Comparison of ENCODE assay signal across 8 cellular contexts in genomic region chr11:67464411-67465189, GRCh38. TPM values are rescaled to one million over a fixed set of nuclear protein-coding genes. Genes with fewer than 3 reads are reported as not detected.
DNase-seq lines count a peak whose midpoint lies in the region; ATAC-seq, FAIRE-seq and TF ChIP-seq lines count a peak whose summit lies in the region.

No MANE protein-coding gene starts in this region.

- DNase-seq in 8988T = peak; percentile 96
- DNase-seq in NK-92 (lab: John Stamatoyannopoulos, UW; ENCODE audit: unreplicated experiment) = peak; percentile 67
- peak; percentile 87 for DNase-seq in activated CD8-positive, alpha-beta memory T cell treated with anti-CD3 and anti-CD28 coated beads, Interleukin-2, amount 50 U/mL, for 1 hour (ENCODE audit: extremely low read depth)
- DNase-seq in endothelial cell of umbilical vein (ENCODE audit: low read depth, low spot score) = peak; percentile 74
- DNase-seq in midbrain (lab: John Stamatoyannopoulos, UW) = peak; percentile 73
- DNase-seq in stimulated activated CD8-positive, alpha-beta memory T cell treated with anti-CD3 and anti-CD28 coated beads, Interleukin-15, amount 100 ng/mL, for 4 hours (ENCODE audit: low read depth in 2 of 2) = peak; percentile 76 to 78

- no peaks in the 10 kb centered on the region for H3K27me3 ChIP-seq in endothelial cell of umbilical vein (ENCODE audit: control insufficient read depth in 2 of 2, insufficient read depth in 2 of 2, low read length in 2 of 2)

- peak overlapping the region; percentile 82 for H2AFZ ChIP-seq in endothelial cell of umbilical vein (ENCODE audit: low read depth, low read length)

- no peaks in the 10 kb centered on the region for H4K20me1 ChIP-seq in endothelial cell of umbilical vein (replicated peaks; ENCODE audit: control insufficient read depth, extremely low read depth, insufficient read depth, low read length)

- H3K36me3 ChIP-seq in endothelial cell of umbilical vein (ENCODE audit: control insufficient read depth in 2 of 2, extremely low read depth in 1 of 2, insufficient read depth in 2 of 2, low read length in 2 of 2) = no peaks in the 10 kb centered on the region

- no peaks in the 10 kb centered on the region for H3K79me2 ChIP-seq in endothelial cell of umbilical vein (ENCODE audit: control insufficient read depth, insufficient read depth, low read length)

- dilution Hi-C loops in endothelial cell of umbilical vein (cut with MboI; ENCODE audit: extremely low pct_ligation_motif_present, low sequenced_read_pairs) = no loop called here

- peak overlapping the region; percentile 31 to 64 (median 41) for H3K4me3 ChIP-seq in endothelial cell of umbilical vein (replicated peaks in 1 of 3; ENCODE audit: insufficient read depth in 1 of 3, low read depth in 1 of 3, low read length in 3 of 3)

- POLR2A ChIA-PET in endothelial cell of umbilical vein (lab: Charles Lee) = no interaction called here

- intact Hi-C loops in endothelial cell of umbilical vein (cut with micrococcal nuclease) = loop anchor here (1.0 to 5.0 kb wide), 3 partner anchors 21 to 98 kb away; partner anchors contain the start of gene CORO1B

- ATAC-seq in GM18909 (IDR thresholded peaks at IDR 0.05; ENCODE audit: poor library complexity, unreplicated experiment) (peak; percentile 50), HG03460 (IDR thresholded peaks at IDR 0.05; ENCODE audit: unreplicated experiment) (peak; percentile 47)

- H3K27ac ChIP-seq in endothelial cell of umbilical vein (ENCODE audit: insufficient read depth, low read depth, low read length) = peak overlapping the region; percentile 44

- H3K9me3 ChIP-seq in endothelial cell of umbilical vein (replicated peaks; ENCODE audit: control insufficient read depth, insufficient read depth, low read length) = no peaks in the 10 kb centered on the region

- peak; percentile 76 for TF ChIP-seq POLR2A in endothelial cell of umbilical vein (IDR thresholded peaks at IDR 0.05; ENCODE audit: low read depth, low read length)

- H3K9me1 ChIP-seq in endothelial cell of umbilical vein (replicated peaks; ENCODE audit: control insufficient read depth, extremely low read depth, insufficient read depth, low read length) = no peaks in the 10 kb centered on the region

- CTCF ChIA-PET in endothelial cell of umbilical vein (lab: Charles Lee) = interaction anchor here (0.8 kb wide), 1 partner anchor 63 kb away, joined by 4 read pairs; the partner anchor contains the start of gene PPP1CA

- peak; percentile 78 for FAIRE-seq in endothelial cell of umbilical vein (lab: Jason Lieb, UNC)

- H3K9ac ChIP-seq in endothelial cell of umbilical vein (replicated peaks; ENCODE audit: extremely low read depth, insufficient read depth, low read length) = peak overlapping the region; percentile 12

- TF ChIP-seq CTCF in endothelial cell of umbilical vein (IDR thresholded peaks at IDR 0.05; ENCODE audit: extremely low read depth in 1 of 2, insufficient read depth in 1 of 2, low read depth in 1 of 2, low read length in 2 of 2) = no peak

- H3K4me2 ChIP-seq in endothelial cell of umbilical vein (ENCODE audit: insufficient read depth, low read length) = peak overlapping the region; percentile 68

- BruUV-seq in endothelial cell of umbilical vein (replicated peaks; lab: Mats Ljungman, UMichigan) = TSS peak; percentile 71

- H3K4me1 ChIP-seq in endothelial cell of umbilical vein (ENCODE audit: control insufficient read depth, extremely low read depth, insufficient read depth, low read length) = peaks cover 19% of the 10 kb centered on the region

TF ChIP-seq in endothelial cell of umbilical vein, 7 proteins besides CTCF, POLR2A, EP300 and RAD21:
- TF ChIP-seq POLR2AphosphoS5 (IDR thresholded peaks at IDR 0.05; ENCODE audit: insufficient read depth, low read depth, low read length) (peak; percentile 87), GATA2 (IDR thresholded peaks at IDR 0.05; ENCODE audit: insufficient read depth, insufficient read length, low read depth, low read length) (no peak)

RNA-seq across cellular contexts. Expression of gene TMEM134, which starts 4.5 kb away (rescaled TPM):
- 33.4 and 41.6 TPM in 2 replicates for total RNA-seq in endothelial cell of umbilical vein
- 207 and 213 TPM in 2 replicates for polyA plus RNA-seq in endothelial cell of umbilical vein
- polyA plus RNA-seq in endothelial cell of umbilical vein (2011; cell fraction: cytosol; rRNA removed) = 64.6 and 78.8 TPM in 2 replicates
- polyA plus RNA-seq in endothelial cell of umbilical vein (2011; cell fraction: nucleus; rRNA removed) = 39.9 and 47.6 TPM in 2 replicates
- polyA plus RNA-seq in endothelial cell of umbilical vein (2012) = 20.8 and 34.4 TPM in 2 replicates
- 8.6 and 14.8 TPM in 2 replicates for polyA minus RNA-seq in endothelial cell of umbilical vein
- polyA minus RNA-seq in endothelial cell of umbilical vein (2011; cell fraction: cytosol; rRNA and poly(A)+ RNA removed) = 9.0 TPM
- polyA minus RNA-seq in endothelial cell of umbilical vein (2011; cell fraction: nucleus; rRNA and poly(A)+ RNA removed) = 9.4 and 9.9 TPM in 2 replicates

RNA-seq across cellular contexts. Expression of gene CABP4, which starts 9.4 kb away (rescaled TPM):
- total RNA-seq in endothelial cell of umbilical vein = 4.2 and 5.0 TPM in 2 replicates
- 2.4 and 2.6 TPM in 2 replicates for polyA plus RNA-seq in endothelial cell of umbilical vein
- polyA plus RNA-seq in endothelial cell of umbilical vein (2011; cell fraction: cytosol; rRNA removed) = 1.1 and 1.8 TPM in 2 replicates
- polyA plus RNA-seq in endothelial cell of umbilical vein (2011; cell fraction: nucleus; rRNA removed) = 5.6 and 7.4 TPM in 2 replicates
- 0.92 and 1.3 TPM in 2 replicates for polyA plus RNA-seq in endothelial cell of umbilical vein (2012)
- 1.5 and 2.2 TPM in 2 replicates for polyA minus RNA-seq in endothelial cell of umbilical vein
- not detected for polyA minus RNA-seq in endothelial cell of umbilical vein (2011; cell fraction: cytosol; rRNA and poly(A)+ RNA removed)
- 1.3 and 2.7 TPM in 2 replicates for polyA minus RNA-seq in endothelial cell of umbilical vein (2011; cell fraction: nucleus; rRNA and poly(A)+ RNA removed)

RNA-seq across cellular contexts. Expression of gene GPR152, which starts 12.1 kb away (rescaled TPM):
- total RNA-seq in endothelial cell of umbilical vein = not detected in 2 replicates
- not detected in 2 replicates for polyA plus RNA-seq in endothelial cell of umbilical vein
- not detected in 2 replicates for polyA plus RNA-seq in endothelial cell of umbilical vein (2011; cell fraction: cytosol; rRNA removed)
- polyA plus RNA-seq in endothelial cell of umbilical vein (2011; cell fraction: nucleus; rRNA removed) = not detected in 2 replicates
- not detected in 2 replicates for polyA plus RNA-seq in endothelial cell of umbilical vein (2012)
- not detected in 2 replicates for polyA minus RNA-seq in endothelial cell of umbilical vein
- polyA minus RNA-seq in endothelial cell of umbilical vein (2011; cell fraction: cytosol; rRNA and poly(A)+ RNA removed) = not detected
- polyA minus RNA-seq in endothelial cell of umbilical vein (2011; cell fraction: nucleus; rRNA and poly(A)+ RNA removed) = not detected in 2 replicates

RNA-seq across cellular contexts. Expression of gene AIP, which starts 18.2 kb away (rescaled TPM):
- total RNA-seq in endothelial cell of umbilical vein = 46.3 and 46.5 TPM in 2 replicates
- 114 and 130 TPM in 2 replicates for polyA plus RNA-seq in endothelial cell of umbilical vein
- 96.3 and 116 TPM in 2 replicates for polyA plus RNA-seq in endothelial cell of umbilical vein (2011; cell fraction: cytosol; rRNA removed)
- 47.5 and 54.7 TPM in 2 replicates for polyA plus RNA-seq in endothelial cell of umbilical vein (2011; cell fraction: nucleus; rRNA removed)
- 41.7 and 70.3 TPM in 2 replicates for polyA plus RNA-seq in endothelial cell of umbilical vein (2012)
- polyA minus RNA-seq in endothelial cell of umbilical vein = 36.3 and 37.4 TPM in 2 replicates
- 66.7 TPM for polyA minus RNA-seq in endothelial cell of umbilical vein (2011; cell fraction: cytosol; rRNA and poly(A)+ RNA removed)
- 8.5 and 15.0 TPM in 2 replicates for polyA minus RNA-seq in endothelial cell of umbilical vein (2011; cell fraction: nucleus; rRNA and poly(A)+ RNA removed)

RNA-seq across cellular contexts. Expression of gene CORO1B, which starts 21.3 kb away (rescaled TPM):
- 126 and 142 TPM in 2 replicates for total RNA-seq in endothelial cell of umbilical vein
- 197 and 236 TPM in 2 replicates for polyA plus RNA-seq in endothelial cell of umbilical vein
- 119 and 178 TPM in 2 replicates for polyA plus RNA-seq in endothelial cell of umbilical vein (2011; cell fraction: cytosol; rRNA removed)
- 136 and 160 TPM in 2 replicates for polyA plus RNA-seq in endothelial cell of umbilical vein (2011; cell fraction: nucleus; rRNA removed)
- polyA plus RNA-seq in endothelial cell of umbilical vein (2012) = 77.0 and 130 TPM in 2 replicates
- polyA minus RNA-seq in endothelial cell of umbilical vein = 97.2 and 116 TPM in 2 replicates
- polyA minus RNA-seq in endothelial cell of umbilical vein (2011; cell fraction: cytosol; rRNA and poly(A)+ RNA removed) = 59.2 TPM
- 36.0 and 65.5 TPM in 2 replicates for polyA minus RNA-seq in endothelial cell of umbilical vein (2011; cell fraction: nucleus; rRNA and poly(A)+ RNA removed)

Comparison
In these comparisons a context has a peak if more than half of its experiments do, and no peak if none do; other contexts are left out.
1. Peak in every context shown above with its lines: DNase-seq, ATAC-seq, H3K4me3 ChIP-seq and H3K27ac ChIP-seq.